Comparison of ENCODE assay signal across 1 cellular context in genomic region chr2:109333414-109334194, GRCh38.
TF ChIP-seq lines count a peak whose summit lies in the region.

No MANE protein-coding gene starts in this region.

TF ChIP-seq in H1, 55 proteins besides CTCF, POLR2A, EP300 and RAD21 (continued from another document):
- TF ChIP-seq CHD7 (IDR thresholded peaks at IDR 0.05; ENCODE audit: insufficient replicate concordance, low read length) (no peak), TBP (IDR thresholded peaks at IDR 0.05; ENCODE audit: low read depth, low read length) (no peak), FOSL1 (IDR thresholded peaks at IDR 0.05; ENCODE audit: insufficient read depth, low read depth, low read length) (no peak), SRF (IDR thresholded peaks at IDR 0.05; ENCODE audit: low read depth, low read length) (no peak), ATF2 (IDR thresholded peaks at IDR 0.05; ENCODE audit: low read length) (no peak)
